Comparison of ENCODE assay signal across 1 cellular context in the genomic region with DNA sequence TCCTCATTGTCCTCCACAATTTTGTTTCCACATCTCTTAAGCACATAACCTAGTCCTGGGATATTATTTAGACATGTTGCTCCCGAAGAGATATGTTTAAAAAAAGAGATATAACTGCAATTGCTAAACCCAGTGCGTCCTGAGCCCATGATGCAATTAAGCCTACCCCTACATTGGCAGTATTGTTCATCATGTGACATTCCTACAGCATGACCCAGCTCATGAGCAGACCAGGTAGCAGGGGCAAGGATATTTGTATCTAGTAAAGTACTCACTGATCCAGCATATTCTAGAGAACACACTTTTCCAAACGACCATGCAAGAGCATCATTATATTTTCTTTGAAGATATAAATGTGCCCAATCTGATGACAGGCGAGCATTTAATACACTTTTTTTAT.
TF ChIP-seq lines count a peak whose summit lies in the region.

No MANE protein-coding gene starts in this region.

TF ChIP-seq in HepG2, 621 proteins besides CTCF, POLR2A, EP300 and RAD21 (continued from another document):
- no peak for TF ChIP-seq ZNF747 (CRISPR knock-in tag; IDR thresholded peaks at IDR 0.05; ENCODE audit: borderline replicate concordance)
- no peak for TF ChIP-seq CCDC6 (CRISPR knock-in tag; IDR thresholded peaks at IDR 0.05)
- TF ChIP-seq ARID2 (CRISPR knock-in tag; IDR thresholded peaks at IDR 0.05; ENCODE audit: borderline replicate concordance), result no peak
